ENCODE assay signal across 9 cellular contexts in genomic region chr6:26520088-26520839, GRCh38. TPM values are rescaled to one million over a fixed set of nuclear protein-coding genes. Genes with fewer than 3 reads are reported as not detected.
DNase-seq lines count a peak whose midpoint lies in the region; ATAC-seq and TF ChIP-seq lines count a peak whose summit lies in the region.
"Had no signal": no experiment of that assay in that cellular context is flagged by ENCODE, and none has a peak within 500 bp of the region (broad histone marks: within the 10 kb centered on the region; RNA-seq: fewer than 3 reads in every experiment).

No MANE protein-coding gene starts in this region.

- H3K4me3 Mint-ChIP-seq in GM23338: peak overlapping the region; percentile 71
- H3K4me3 Mint-ChIP-seq in nephron progenitor cell: peak overlapping the region; percentile 80

- no peaks in the 10 kb centered on the region for H3K36me3 ChIP-seq in GM23338 (ENCODE audit: insufficient read depth)
- H3K36me3 ChIP-seq in KMS-11 (ENCODE audit: insufficient read depth): no peaks in the 10 kb centered on the region

- H3K9ac ChIP-seq in KMS-11: peak overlapping the region; percentile 69; the same call in 1 of the 2 replicates

- TF ChIP-seq CTCF in GM13976 (IDR thresholded peaks at IDR 0.05; ENCODE audit: borderline replicate concordance, control extremely low read depth, extremely low read depth, insufficient read depth, missing control alignments): no peak
- no peak for TF ChIP-seq CTCF in GM23338 (conservative IDR thresholded peaks at IDR 0.05; ENCODE audit: low read depth in 2 of 2)
- TF ChIP-seq CTCF in KMS-11 (conservative IDR thresholded peaks at IDR 0.05; ENCODE audit: low read depth, low read length): no peak
- TF ChIP-seq CTCF in nephron progenitor cell (IDR thresholded peaks at IDR 0.05): no peak

- H3K27ac ChIP-seq in GM23338 (ENCODE audit: low read depth) (peak overlapping the region; percentile 85), KMS-11 (peak overlapping the region; percentile 83)

- peak; percentile 16 for ATAC-seq in GM23338
- ATAC-seq in esophagus mucosa: peak; percentile 27

- H3K9me2 ChIP-seq in GM23338 (ENCODE audit: insufficient read depth): no peaks in the 10 kb centered on the region

- H3K36me3 Mint-ChIP-seq in GM23338 (ENCODE audit: low read depth): peaks cover 4% of the 10 kb centered on the region
- H3K36me3 Mint-ChIP-seq in nephron progenitor cell (ENCODE audit: low read depth): no peaks in the 10 kb centered on the region

- peaks cover 8% of the 10 kb centered on the region for H3K27me3 Mint-ChIP-seq in GM23338 (ENCODE audit: insufficient read depth, low read depth, poor library complexity)
- H3K27me3 Mint-ChIP-seq in nephron progenitor cell (ENCODE audit: low read depth, poor library complexity): peaks cover 7% of the 10 kb centered on the region

- H3K27me3 ChIP-seq in GM23338 (ENCODE audit: insufficient read depth) (no peaks in the 10 kb centered on the region), KMS-11 (ENCODE audit: insufficient read depth, low read depth) (no peaks in the 10 kb centered on the region)

- H2AFZ ChIP-seq in GM23338 (peak overlapping the region; percentile 13; the same call in 1 of the 2 replicates), KMS-11 (ENCODE audit: low read depth) (peak overlapping the region; percentile 92)

- H3K4me1 Mint-ChIP-seq in GM23338: peaks cover 23% of the 10 kb centered on the region
- H3K4me1 Mint-ChIP-seq in nephron progenitor cell: peaks cover 28% of the 10 kb centered on the region

- H3F3A ChIP-seq in GM23338 (replicated peaks; ENCODE audit: low read depth): 0 out of 2 replicates have a peak, but pooled peaks cover 3% of the 10 kb centered on the region

- H4K20me1 ChIP-seq in GM23338 (replicated peaks; ENCODE audit: insufficient read depth) (no peaks in the 10 kb centered on the region), KMS-11 (ENCODE audit: insufficient read depth) (no peaks in the 10 kb centered on the region)

- DNase-seq in GM13976 (ENCODE audit: low spot score): peak; percentile 43
- DNase-seq in GM23338 (ENCODE audit: low spot score): no peak
- peak; percentile 63 for DNase-seq in SW480 (ENCODE audit: low spot score)
- peak; percentile 47 for DNase-seq in nephron progenitor cell
- DNase-seq in kidney tubule cell (ENCODE audit: low spot score): no peak
- DNase-seq in effector CD8-positive, alpha-beta T cell (lab: John Stamatoyannopoulos, UW): no peak

- peaks cover 4% of the 10 kb centered on the region; the same call in 2 of the 3 replicates for H3K9me3 Mint-ChIP-seq in GM23338
- H3K9me3 Mint-ChIP-seq in nephron progenitor cell: no peaks in the 10 kb centered on the region

- H3K79me2 ChIP-seq in GM23338 (replicated peaks; ENCODE audit: insufficient read depth) (peaks cover 5% of the 10 kb centered on the region; the same call in 1 of the 2 replicates), KMS-11 (ENCODE audit: insufficient read depth, low read depth) (no peaks in the 10 kb centered on the region)

- H3K4me3 ChIP-seq in GM23338 (peak overlapping the region; percentile 52), KMS-11 (IDR thresholded peaks at IDR 0.05; ENCODE audit: insufficient read depth, low read depth, low read length) (no peak overlapping the region)

- H3K4me2 ChIP-seq in GM23338: peak overlapping the region; percentile 76
- peak overlapping the region; percentile 71; the same call in 1 of the 2 replicates for H3K4me2 ChIP-seq in KMS-11

- in situ Hi-C loops in GM13976 (cut with MboI; ENCODE audit: low sequenced_read_pairs, unreplicated experiment): no loop called here

- H3K4me1 ChIP-seq in GM23338 (ENCODE audit: insufficient read depth) (peaks cover 17% of the 10 kb centered on the region; the same call in 1 of the 2 replicates), KMS-11 (ENCODE audit: low read depth, poor library complexity, severe bottlenecking) (peaks cover 7% of the 10 kb centered on the region)

- H3K27ac Mint-ChIP-seq in GM23338: peak overlapping the region; percentile 94
- peak overlapping the region; percentile 98 for H3K27ac Mint-ChIP-seq in nephron progenitor cell

TF ChIP-seq in GM23338, 12 proteins besides CTCF, POLR2A, EP300 and RAD21:
- no peak for TF ChIP-seq STAT1 (IDR thresholded peaks at IDR 0.05; ENCODE audit: unreplicated experiment)
TF ChIP-seq in GM23338: peak in this region for 0.

RNA-seq across cellular contexts. Expression of gene HMGN4, which starts 17.9 kb away (rescaled TPM):
- total RNA-seq in GM23338 (2014; rRNA removed; shearing (Covaris generic)): 76.5 and 91.4 TPM in 2 replicates
- polyA plus RNA-seq in GM23338 (2016; fragmentation: Nextera tagmentation; extraction: Ambion mirVana): 26.2 and 35.3 TPM in 2 replicates
- 29.9 TPM for total RNA-seq in esophagus mucosa

RNA-seq across cellular contexts. Expression of gene BTN1A1, which starts 20.2 kb away (rescaled TPM):
- total RNA-seq in GM23338 (2014; rRNA removed; shearing (Covaris generic)): 0.38 and 0.50 TPM in 2 replicates
- 0.09 and 0.13 TPM in 2 replicates for polyA plus RNA-seq in GM23338 (2016; fragmentation: Nextera tagmentation; extraction: Ambion mirVana)
- total RNA-seq in esophagus mucosa: not detected
- polyA plus RNA-seq: adipose tissue had no signal

Comparison
In these comparisons a context has a peak if more than half of its experiments do, and no peak if none do; other contexts are left out.
1. DNase-seq: peak in GM13976 (single experiment), SW480 (single experiment) and nephron progenitor cell (single experiment); none in GM23338 (single experiment), kidney tubule cell (single experiment) and effector CD8-positive, alpha-beta T cell (single experiment).